Comparison of ENCODE assay signal across 3 cellular contexts in the genomic region with DNA sequence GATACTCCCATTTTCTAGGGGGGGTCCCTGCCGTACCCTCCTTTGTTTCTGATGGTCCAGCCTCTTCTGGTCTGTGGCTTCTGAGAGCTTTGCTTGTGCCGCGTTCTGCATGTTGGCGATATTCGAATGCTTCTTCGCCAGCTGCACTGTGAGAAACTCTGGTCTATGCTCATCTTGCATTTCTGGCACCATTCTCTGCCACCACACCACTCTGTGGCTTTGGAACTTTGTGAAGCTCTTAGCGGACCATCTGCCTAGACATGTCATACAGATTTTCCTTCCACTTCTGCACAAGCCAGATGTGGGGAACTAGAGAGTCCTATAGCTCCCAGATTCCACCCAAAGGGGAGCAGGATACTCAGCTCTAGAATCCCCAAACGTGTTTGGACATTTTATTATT.
TF ChIP-seq lines count a peak whose summit lies in the region.

No MANE protein-coding gene starts in this region.

TF ChIP-seq in liver, 16 proteins besides CTCF, POLR2A, EP300 and RAD21:
- TF ChIP-seq ATF3 (IDR thresholded peaks at IDR 0.05) (no peak), JUND (IDR thresholded peaks at IDR 0.05) (no peak), REST (IDR thresholded peaks at IDR 0.05) (no peak), SP1 (IDR thresholded peaks at IDR 0.05) (no peak), NR2F2 (IDR thresholded peaks at IDR 0.05) (no peak), GABPA (IDR thresholded peaks at IDR 0.05 in 1 of 2, conservative IDR thresholded peaks at IDR 0.05 in 1 of 2) (no peak), HNF4A (conservative IDR thresholded peaks at IDR 0.05) (no peak), HNF4G (IDR thresholded peaks at IDR 0.05) (no peak), RXRA (IDR thresholded peaks at IDR 0.05) (no peak), FOXA1 (IDR thresholded peaks at IDR 0.05) (no peak), YY1 (IDR thresholded peaks at IDR 0.05) (no peak), ZBTB33 (IDR thresholded peaks at IDR 0.05) (no peak), FOXA2 (IDR thresholded peaks at IDR 0.05) (no peak)

TF ChIP-seq in HepG2, 621 proteins besides CTCF, POLR2A, EP300 and RAD21 (continued from another document):
- TF ChIP-seq ZNF3 (CRISPR knock-in tag; IDR thresholded peaks at IDR 0.05) = no peak

TF ChIP-seq in WTC11, 78 proteins besides CTCF, POLR2A, EP300 and RAD21 (continued from another document):
- TF ChIP-seq RORB (CRISPR knock-in tag; IDR thresholded peaks at IDR 0.05) = no peak
- TF ChIP-seq ATF1 (CRISPR knock-in tag; IDR thresholded peaks at IDR 0.05) = no peak
- no peak for TF ChIP-seq ZNF423 (CRISPR knock-in tag; IDR thresholded peaks at IDR 0.05)
- TF ChIP-seq USF2 (CRISPR knock-in tag; IDR thresholded peaks at IDR 0.05) = no peak
- no peak for TF ChIP-seq GRHL2 (CRISPR knock-in tag; IDR thresholded peaks at IDR 0.05; ENCODE audit: insufficient replicate concordance, severe bottlenecking)
- no peak for TF ChIP-seq NFE2L1 (CRISPR knock-in tag; IDR thresholded peaks at IDR 0.05)
- TF ChIP-seq ZNF138 (CRISPR knock-in tag; conservative IDR thresholded peaks at IDR 0.05) = no peak
- TF ChIP-seq, protein P1, sequence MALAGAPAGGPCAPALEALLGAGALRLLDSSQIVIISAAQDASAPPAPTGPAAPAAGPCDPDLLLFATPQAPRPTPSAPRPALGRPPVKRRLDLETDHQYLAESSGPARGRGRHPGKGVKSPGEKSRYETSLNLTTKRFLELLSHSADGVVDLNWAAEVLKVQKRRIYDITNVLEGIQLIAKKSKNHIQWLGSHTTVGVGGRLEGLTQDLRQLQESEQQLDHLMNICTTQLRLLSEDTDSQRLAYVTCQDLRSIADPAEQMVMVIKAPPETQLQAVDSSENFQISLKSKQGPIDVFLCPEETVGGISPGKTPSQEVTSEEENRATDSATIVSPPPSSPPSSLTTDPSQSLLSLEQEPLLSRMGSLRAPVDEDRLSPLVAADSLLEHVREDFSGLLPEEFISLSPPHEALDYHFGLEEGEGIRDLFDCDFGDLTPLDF (CRISPR knock-in tag; IDR thresholded peaks at IDR 0.05) = no peak
- no peak for TF ChIP-seq TCF7 (CRISPR knock-in tag; IDR thresholded peaks at IDR 0.05; ENCODE audit: low read depth)
- no peak for TF ChIP-seq NR1H2 (CRISPR knock-in tag; IDR thresholded peaks at IDR 0.05)
- no peak for TF ChIP-seq ZNF416 (CRISPR knock-in tag; IDR thresholded peaks at IDR 0.05)
